ENCODE assay signal across 3 cellular contexts in genomic region chr21:15132781-15133180, GRCh38.
"Had no signal": no experiment of that assay in that cellular context is flagged by ENCODE, and none has a peak within 500 bp of the region (broad histone marks: within the 10 kb centered on the region; RNA-seq: fewer than 3 reads in every experiment).

No MANE protein-coding gene starts in this region.

- DNase-seq: GDM1, GF-D8 had no signal

- ATAC-seq: GM12878 had no signal

- H3K4me3 ChIP-seq: GM12878 had no signal
